Comparison of ENCODE assay signal across 8 cellular contexts in genomic region chr5:151239237-151239861, GRCh38. TPM values are rescaled to one million over a fixed set of nuclear protein-coding genes. Genes with fewer than 3 reads are reported as not detected.
DNase-seq lines count a peak whose midpoint lies in the region; ATAC-seq and TF ChIP-seq lines count a peak whose summit lies in the region.

No MANE protein-coding gene starts in this region.

- no peak overlapping the region for H3K27ac ChIP-seq in right lobe of liver

- peak; percentile 53 to 79 (median 65) for ATAC-seq in T-cell (replicated peaks in 1 of 4)
- peak; percentile 71 to 91 (median 86) for ATAC-seq in right lobe of liver
- no peak for ATAC-seq in stimulated activated effector memory CD8-positive, alpha-beta T cell treated with anti-CD3 and anti-CD28 coated beads, Interleukin-12 subunit alpha, Interleukin-12 subunit beta, amount 100 ng/mL, for 72 hours
- no peak for ATAC-seq in HG03469 (IDR thresholded peaks at IDR 0.05; ENCODE audit: unreplicated experiment)

- CTCF ChIA-PET in BJ (lab: Yijun Ruan, JAX): interaction anchor here (0.6 to 3.0 kb wide), 27 partner anchors 9 to 188 kb away, joined by 3 to 24 read pairs (median 4); partner anchors contain the start of genes CCDC69 and GM2A
- CTCF ChIA-PET in T-cell (lab: Charles Lee): interaction anchor here (0.6 to 2.6 kb wide), 10 partner anchors 13 to 409 kb away, joined by 3 to 13 read pairs (median 4); partner anchors contain the start of genes CCDC69 (in 1 of the 2) and GM2A (in 1 of the 2)

- intact Hi-C loops in right lobe of liver (cut with DNase I): loop anchor here in 1 of 2 donors (5.0 to 10.0 kb wide), 2 partner anchors 75 to 117 kb away; no protein-coding TSS in a partner anchor

- H3K36me3 ChIP-seq in BJ (ENCODE audit: control insufficient read depth, insufficient read depth, low read length): no peaks in the 10 kb centered on the region
- no peaks in the 10 kb centered on the region for H3K36me3 ChIP-seq in right lobe of liver

- WGBS in right lobe of liver (ENCODE audit: insufficient coverage, low coverage, low lambda C conversion rate, missing lambda C conversion rate): 13% methylated on average over 11 of the region's 17 CpGs

- no peak for DNase-seq in BJ (ENCODE audit: low read depth)
- peak; percentile 72 for DNase-seq in GM13977 (ENCODE audit: low spot score)
- peak in 61 of 76 experiments; percentile 2 to 71 (median 42) for DNase-seq in HUDEP-2 (lab: John Stamatoyannopoulos, UW; ENCODE audit: unreplicated experiment in 76 of 76)
- peak in 25 of 34 experiments; percentile 13 to 65 (median 40) for DNase-seq in T-cell
- peak; percentile 31 for DNase-seq in dedifferentiated amniotic fluid mesenchymal stem cell (ENCODE audit: extremely low spot score)
- peak; percentile 73 to 81 (median 79) for DNase-seq in right lobe of liver
- DNase-seq in stimulated activated effector memory CD8-positive, alpha-beta T cell treated with anti-CD3 and anti-CD28 coated beads, Interleukin-12 subunit alpha, Interleukin-12 subunit beta, amount 100 ng/mL, for 72 hours (ENCODE audit: low spot score in 2 of 2): no peak

- peak; percentile 96 for TF ChIP-seq CTCF in BJ (IDR thresholded peaks at IDR 0.05; ENCODE audit: insufficient read depth, low read depth, low read length)
- peak; percentile 95 for TF ChIP-seq CTCF in GM13977 (IDR thresholded peaks at IDR 0.05; ENCODE audit: extremely low read depth, insufficient read depth, missing control alignments)
- peak; percentile 72 to 94 (median 88) for TF ChIP-seq CTCF in right lobe of liver (IDR thresholded peaks at IDR 0.05)

- H3K9me3 ChIP-seq in right lobe of liver: no peaks in the 10 kb centered on the region

- POLR2A ChIA-PET in BJ (lab: Charles Lee) (no interaction called here), T-cell (lab: Charles Lee) (no interaction called here)

- H3K4me1 ChIP-seq in right lobe of liver: peaks cover 0 to 9% (median 3%) of the 10 kb centered on the region in 4 donors

- H3K4me3 ChIP-seq in BJ (ENCODE audit: low read depth, low read length) (no peak overlapping the region), right lobe of liver (no peak overlapping the region)

- H3K36me3 Mint-ChIP-seq in T-cell: peaks cover 1% of the 10 kb centered on the region
- peaks cover 4% of the 10 kb centered on the region for H3K36me3 Mint-ChIP-seq in stimulated activated effector memory CD8-positive, alpha-beta T cell treated with anti-CD3 and anti-CD28 coated beads, Interleukin-12 subunit alpha, Interleukin-12 subunit beta, amount 100 ng/mL, for 72 hours

- no peaks in the 10 kb centered on the region for H3K9me3 Mint-ChIP-seq in T-cell
- H3K9me3 Mint-ChIP-seq in stimulated activated effector memory CD8-positive, alpha-beta T cell treated with anti-CD3 and anti-CD28 coated beads, Interleukin-12 subunit alpha, Interleukin-12 subunit beta, amount 100 ng/mL, for 72 hours: no peaks in the 10 kb centered on the region

- peak overlapping the region in 1 of 2 donors; percentile 16 for H3K27ac Mint-ChIP-seq in T-cell
- H3K27ac Mint-ChIP-seq in stimulated activated effector memory CD8-positive, alpha-beta T cell treated with anti-CD3 and anti-CD28 coated beads, Interleukin-12 subunit alpha, Interleukin-12 subunit beta, amount 100 ng/mL, for 72 hours: no peak overlapping the region

- in situ Hi-C loops in GM13977 (cut with MboI; ENCODE audit: low pct_unique_long_range_greater_than_20kb, low sequenced_read_pairs, unreplicated experiment): no loop called here

- no peak for TF ChIP-seq POLR2A in right lobe of liver (IDR thresholded peaks at IDR 0.05)

- H3K27me3 ChIP-seq in BJ (ENCODE audit: control insufficient read depth, insufficient read depth, low read length): peaks cover 7% of the 10 kb centered on the region
- H3K27me3 ChIP-seq in right lobe of liver: no peaks in the 10 kb centered on the region

- peaks cover 23 to 35% (median 32%) of the 10 kb centered on the region in 3 donors for H3K4me1 Mint-ChIP-seq in T-cell
- peaks cover 26% of the 10 kb centered on the region for H3K4me1 Mint-ChIP-seq in stimulated activated effector memory CD8-positive, alpha-beta T cell treated with anti-CD3 and anti-CD28 coated beads, Interleukin-12 subunit alpha, Interleukin-12 subunit beta, amount 100 ng/mL, for 72 hours

- peak overlapping the region in 1 of 3 donors; percentile 4 for H3K4me3 Mint-ChIP-seq in T-cell
- peak overlapping the region; percentile 26 for H3K4me3 Mint-ChIP-seq in stimulated activated effector memory CD8-positive, alpha-beta T cell treated with anti-CD3 and anti-CD28 coated beads, Interleukin-12 subunit alpha, Interleukin-12 subunit beta, amount 100 ng/mL, for 72 hours

- H3K27me3 Mint-ChIP-seq in T-cell: no peaks in the 10 kb centered on the region

RNA-seq across cellular contexts. Expression of gene GM2A, which starts 13.6 kb away (rescaled TPM):
- polyA plus RNA-seq in BJ (2011; rRNA removed): 11.5 and 12.7 TPM in 2 replicates
- 9.5 and 12.8 TPM in 2 replicates for polyA minus RNA-seq in BJ (2011; rRNA and poly(A)+ RNA removed)
- total RNA-seq in T-cell: 10 to 100 TPM in 3 of 5 donors, 1 to 10 TPM in 2; 8.2 to 20.9 (median 11.5) TPM
- total RNA-seq in right lobe of liver: 10 to 100 TPM; 11.7 to 23.6 (median 20.3) TPM

RNA-seq across cellular contexts. Expression of gene CCDC69, which starts 15.5 kb away (rescaled TPM):
- polyA plus RNA-seq in BJ (2011; rRNA removed): 0.93 and 1.0 TPM in 2 replicates
- 0.41 and 0.62 TPM in 2 replicates for polyA minus RNA-seq in BJ (2011; rRNA and poly(A)+ RNA removed)
- 100 to 1,000 TPM in 1 of 5 donors, 10 to 100 TPM in 4; 86.3 to 112 (median 93.5) TPM for total RNA-seq in T-cell
- total RNA-seq in right lobe of liver: 10 to 100 TPM; 11.8 to 30.9 (median 22.9) TPM

Comparison
In these comparisons a context has a peak if more than half of its experiments do, and no peak if none do; other contexts are left out.
1. DNase-seq: peak in GM13977 (single experiment), HUDEP-2 (61 of 76), T-cell (25 of 34), dedifferentiated amniotic fluid mesenchymal stem cell (single experiment) and right lobe of liver (3 of 3); none in BJ (single experiment) and stimulated activated effector memory CD8-positive, alpha-beta T cell treated with anti-CD3 and anti-CD28 coated beads, Interleukin-12 subunit alpha, Interleukin-12 subunit beta, amount 100 ng/mL, for 72 hours (0 of 2).
2. ATAC-seq: peak in T-cell (4 of 4) and right lobe of liver (4 of 4); none in stimulated activated effector memory CD8-positive, alpha-beta T cell treated with anti-CD3 and anti-CD28 coated beads, Interleukin-12 subunit alpha, Interleukin-12 subunit beta, amount 100 ng/mL, for 72 hours (single experiment) and HG03469 (single experiment).
3. Peak in every context shown above with its lines, with median percentiles within 50 percentile points of each other: CTCF ChIP-seq.